ENCODE assay signal across 1 cellular context in the genomic region with DNA sequence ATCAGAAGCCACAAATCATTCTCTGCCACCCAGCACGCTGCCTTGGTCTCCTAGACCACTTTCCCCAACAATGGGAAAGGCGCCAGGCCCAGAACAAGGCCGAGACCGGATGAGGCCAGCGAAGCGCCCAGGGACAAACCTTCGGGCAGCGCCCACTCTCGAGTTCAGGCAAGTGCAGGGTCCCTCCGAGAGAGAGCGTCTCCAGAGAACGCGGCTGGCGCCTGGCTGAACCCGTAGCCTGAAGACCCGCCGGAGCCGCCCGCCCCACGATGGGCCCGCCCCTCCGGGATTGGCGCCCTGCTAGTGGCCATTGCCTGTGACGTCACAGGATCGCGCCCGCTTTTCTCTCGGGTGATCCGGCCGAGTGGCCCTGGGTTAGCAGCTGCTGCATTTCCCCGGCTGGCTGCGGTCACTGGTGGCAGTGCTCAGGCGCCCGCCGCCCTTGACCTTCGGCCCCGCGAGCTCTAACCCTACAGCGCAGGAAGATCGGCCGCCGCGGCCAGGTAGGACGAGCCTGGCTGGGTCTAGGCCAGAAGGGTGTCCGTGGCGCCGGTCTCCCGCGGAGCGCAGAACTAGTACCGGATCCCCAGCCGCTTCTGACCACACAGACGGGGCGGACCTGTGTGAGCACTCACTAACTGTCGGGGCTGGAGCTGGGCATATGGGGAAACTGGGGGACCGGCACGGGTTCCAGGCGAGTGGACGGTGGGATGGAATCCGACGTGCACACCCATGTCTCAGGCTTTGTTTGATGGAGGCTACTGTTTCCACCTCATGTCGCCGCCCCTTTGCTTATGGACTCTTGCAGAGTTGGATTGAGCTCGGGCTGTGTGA.
TF ChIP-seq lines count a peak whose summit lies in the region.

A gene with protein sequence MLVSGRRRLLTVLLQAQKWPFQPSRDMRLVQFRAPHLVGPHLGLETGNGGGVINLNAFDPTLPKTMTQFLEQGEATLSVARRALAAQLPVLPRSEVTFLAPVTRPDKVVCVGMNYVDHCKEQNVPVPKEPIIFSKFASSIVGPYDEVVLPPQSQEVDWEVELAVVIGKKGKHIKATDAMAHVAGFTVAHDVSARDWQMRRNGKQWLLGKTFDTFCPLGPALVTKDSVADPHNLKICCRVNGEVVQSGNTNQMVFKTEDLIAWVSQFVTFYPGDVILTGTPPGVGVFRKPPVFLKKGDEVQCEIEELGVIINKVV (plus strand): TSS at position 339 of the 834 bp plus-strand sequence. CDS start 2,851 bp downstream, outside the sequence.

TF ChIP-seq in HepG2, 621 proteins besides CTCF, POLR2A, EP300 and RAD21 (continued from another document and continues in another):
- peak; percentile 39; the same call in 1 of the 2 replicates for TF ChIP-seq ZNF451 (CRISPR knock-in tag; IDR thresholded peaks at IDR 0.05)
- TF ChIP-seq PPARG (CRISPR knock-in tag; conservative IDR thresholded peaks at IDR 0.05) = 0 out of 2 replicates have a peak, but pooled peaks have one; percentile 24
- TF ChIP-seq PCBP1 (IDR thresholded peaks at IDR 0.05; ENCODE audit: borderline replicate concordance, low read depth, low read length) = no peak
- TF ChIP-seq MIER3 (CRISPR knock-in tag; IDR thresholded peaks at IDR 0.05; ENCODE audit: borderline replicate concordance) = peak; percentile 70; the same call in 1 of the 2 replicates
- TF ChIP-seq ZNF136 (CRISPR knock-in tag; IDR thresholded peaks at IDR 0.05; ENCODE audit: low read depth) = 0 out of 2 replicates have a peak, but pooled peaks have one; percentile 47
- TF ChIP-seq ZNF879 (CRISPR knock-in tag; IDR thresholded peaks at IDR 0.05) = no peak
- peak; percentile 71; the same call in 1 of the 2 replicates for TF ChIP-seq ZNF816 (CRISPR knock-in tag; IDR thresholded peaks at IDR 0.05; ENCODE audit: borderline replicate concordance)
- TF ChIP-seq, protein P1, sequence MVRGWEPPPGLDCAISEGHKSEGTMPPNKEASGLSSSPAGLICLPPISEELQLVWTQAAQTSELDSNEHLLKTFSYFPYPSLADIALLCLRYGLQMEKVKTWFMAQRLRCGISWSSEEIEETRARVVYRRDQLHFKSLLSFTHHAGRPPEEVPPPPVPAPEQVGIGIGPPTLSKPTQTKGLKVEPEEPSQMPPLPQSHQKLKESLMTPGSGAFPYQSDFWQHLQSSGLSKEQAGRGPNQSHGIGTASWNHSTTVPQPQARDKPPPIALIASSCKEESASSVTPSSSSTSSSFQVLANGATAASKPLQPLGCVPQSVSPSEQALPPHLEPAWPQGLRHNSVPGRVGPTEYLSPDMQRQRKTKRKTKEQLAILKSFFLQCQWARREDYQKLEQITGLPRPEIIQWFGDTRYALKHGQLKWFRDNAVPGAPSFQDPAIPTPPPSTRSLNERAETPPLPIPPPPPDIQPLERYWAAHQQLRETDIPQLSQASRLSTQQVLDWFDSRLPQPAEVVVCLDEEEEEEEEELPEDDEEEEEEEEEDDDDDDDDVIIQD (CRISPR knock-in tag; IDR thresholded peaks at IDR 0.05; ENCODE audit: low read depth) = peak; percentile 54; the same call in 1 of the 2 replicates
- no peak for TF ChIP-seq AKAP8 (CRISPR knock-in tag; IDR thresholded peaks at IDR 0.05)
- TF ChIP-seq, protein P2, sequence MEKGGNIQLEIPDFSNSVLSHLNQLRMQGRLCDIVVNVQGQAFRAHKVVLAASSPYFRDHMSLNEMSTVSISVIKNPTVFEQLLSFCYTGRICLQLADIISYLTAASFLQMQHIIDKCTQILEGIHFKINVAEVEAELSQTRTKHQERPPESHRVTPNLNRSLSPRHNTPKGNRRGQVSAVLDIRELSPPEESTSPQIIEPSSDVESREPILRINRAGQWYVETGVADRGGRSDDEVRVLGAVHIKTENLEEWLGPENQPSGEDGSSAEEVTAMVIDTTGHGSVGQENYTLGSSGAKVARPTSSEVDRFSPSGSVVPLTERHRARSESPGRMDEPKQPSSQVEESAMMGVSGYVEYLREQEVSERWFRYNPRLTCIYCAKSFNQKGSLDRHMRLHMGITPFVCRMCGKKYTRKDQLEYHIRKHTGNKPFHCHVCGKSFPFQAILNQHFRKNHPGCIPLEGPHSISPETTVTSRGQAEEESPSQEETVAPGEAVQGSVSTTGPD (CRISPR knock-in tag; IDR thresholded peaks at IDR 0.05) = peak; percentile 69; the same call in 1 of the 2 replicates
- TF ChIP-seq GATAD2A (CRISPR knock-in tag; IDR thresholded peaks at IDR 0.05) = peak; percentile 95
- peak; percentile 20; the same call in 1 of the 2 replicates for TF ChIP-seq NFATC3 (CRISPR knock-in tag; IDR thresholded peaks at IDR 0.05)
- TF ChIP-seq CENPX (CRISPR knock-in tag; IDR thresholded peaks at IDR 0.05) = no peak
- no peak for TF ChIP-seq FIP1L1 (IDR thresholded peaks at IDR 0.05; ENCODE audit: borderline replicate concordance, insufficient read depth, low read depth, low read length)
- TF ChIP-seq ARNTL (CRISPR knock-in tag; IDR thresholded peaks at IDR 0.05) = peak; percentile 47; the same call in 1 of the 2 replicates
- peak; percentile 96 for TF ChIP-seq CREM (IDR thresholded peaks at IDR 0.05)
- TF ChIP-seq CREM (CRISPR knock-in tag; IDR thresholded peaks at IDR 0.05) = peak; percentile 88
- TF ChIP-seq TBP (CRISPR knock-in tag; IDR thresholded peaks at IDR 0.05) = no peak; the same call in 1 of the 2 replicates
- TF ChIP-seq FOXA3 (CRISPR knock-in tag; IDR thresholded peaks at IDR 0.05) = peak; percentile 46; the same call in 1 of the 2 replicates
- no peak for TF ChIP-seq SNRNP70 (IDR thresholded peaks at IDR 0.05; ENCODE audit: low read depth, low read length)
- TF ChIP-seq ZNF251 (CRISPR knock-in tag; IDR thresholded peaks at IDR 0.05) = no peak
- TF ChIP-seq, protein P3, sequence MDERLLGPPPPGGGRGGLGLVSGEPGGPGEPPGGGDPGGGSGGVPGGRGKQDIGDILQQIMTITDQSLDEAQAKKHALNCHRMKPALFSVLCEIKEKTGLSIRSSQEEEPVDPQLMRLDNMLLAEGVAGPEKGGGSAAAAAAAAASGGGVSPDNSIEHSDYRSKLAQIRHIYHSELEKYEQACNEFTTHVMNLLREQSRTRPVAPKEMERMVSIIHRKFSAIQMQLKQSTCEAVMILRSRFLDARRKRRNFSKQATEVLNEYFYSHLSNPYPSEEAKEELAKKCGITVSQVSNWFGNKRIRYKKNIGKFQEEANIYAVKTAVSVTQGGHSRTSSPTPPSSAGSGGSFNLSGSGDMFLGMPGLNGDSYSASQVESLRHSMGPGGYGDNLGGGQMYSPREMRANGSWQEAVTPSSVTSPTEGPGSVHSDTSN (CRISPR knock-in tag; IDR thresholded peaks at IDR 0.05) = no peak
- TF ChIP-seq ZNF562 (CRISPR knock-in tag; IDR thresholded peaks at IDR 0.05; ENCODE audit: borderline replicate concordance) = no peak
- peak; percentile 88; the same call in 1 of the 2 replicates for TF ChIP-seq ZNF484 (CRISPR knock-in tag; IDR thresholded peaks at IDR 0.05; ENCODE audit: borderline replicate concordance, low read depth)
- TF ChIP-seq NFE2L2 (IDR thresholded peaks at IDR 0.05; ENCODE audit: low read length) = no peak
- TF ChIP-seq SATB2 (CRISPR knock-in tag; IDR thresholded peaks at IDR 0.05) = no peak
- TF ChIP-seq FOXO1 (CRISPR knock-in tag; IDR thresholded peaks at IDR 0.05) = peak; percentile 56; the same call in 1 of the 2 replicates
- TF ChIP-seq SP1 (IDR thresholded peaks at IDR 0.05) = no peak
- peak; percentile 84 for TF ChIP-seq SP1 (CRISPR knock-in tag; IDR thresholded peaks at IDR 0.05)
- TF ChIP-seq MEIS1 (CRISPR knock-in tag; IDR thresholded peaks at IDR 0.05; ENCODE audit: borderline replicate concordance) = peak; percentile 77
- TF ChIP-seq GATAD1 (CRISPR knock-in tag; IDR thresholded peaks at IDR 0.05) = peak; percentile 95
- TF ChIP-seq KLF12 (CRISPR knock-in tag; IDR thresholded peaks at IDR 0.05; ENCODE audit: borderline replicate concordance) = peak; percentile 56; the same call in 1 of the 2 replicates
- TF ChIP-seq, protein P4, sequence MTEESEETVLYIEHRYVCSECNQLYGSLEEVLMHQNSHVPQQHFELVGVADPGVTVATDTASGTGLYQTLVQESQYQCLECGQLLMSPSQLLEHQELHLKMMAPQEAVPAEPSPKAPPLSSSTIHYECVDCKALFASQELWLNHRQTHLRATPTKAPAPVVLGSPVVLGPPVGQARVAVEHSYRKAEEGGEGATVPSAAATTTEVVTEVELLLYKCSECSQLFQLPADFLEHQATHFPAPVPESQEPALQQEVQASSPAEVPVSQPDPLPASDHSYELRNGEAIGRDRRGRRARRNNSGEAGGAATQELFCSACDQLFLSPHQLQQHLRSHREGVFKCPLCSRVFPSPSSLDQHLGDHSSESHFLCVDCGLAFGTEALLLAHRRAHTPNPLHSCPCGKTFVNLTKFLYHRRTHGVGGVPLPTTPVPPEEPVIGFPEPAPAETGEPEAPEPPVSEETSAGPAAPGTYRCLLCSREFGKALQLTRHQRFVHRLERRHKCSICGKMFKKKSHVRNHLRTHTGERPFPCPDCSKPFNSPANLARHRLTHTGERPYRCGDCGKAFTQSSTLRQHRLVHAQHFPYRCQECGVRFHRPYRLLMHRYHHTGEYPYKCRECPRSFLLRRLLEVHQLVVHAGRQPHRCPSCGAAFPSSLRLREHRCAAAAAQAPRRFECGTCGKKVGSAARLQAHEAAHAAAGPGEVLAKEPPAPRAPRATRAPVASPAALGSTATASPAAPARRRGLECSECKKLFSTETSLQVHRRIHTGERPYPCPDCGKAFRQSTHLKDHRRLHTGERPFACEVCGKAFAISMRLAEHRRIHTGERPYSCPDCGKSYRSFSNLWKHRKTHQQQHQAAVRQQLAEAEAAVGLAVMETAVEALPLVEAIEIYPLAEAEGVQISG (CRISPR knock-in tag; IDR thresholded peaks at IDR 0.05) = no peak; the same call in none of the 2 replicates
- no peak for TF ChIP-seq CENPT (CRISPR knock-in tag; IDR thresholded peaks at IDR 0.05; ENCODE audit: low read depth)
- TF ChIP-seq, protein P5, sequence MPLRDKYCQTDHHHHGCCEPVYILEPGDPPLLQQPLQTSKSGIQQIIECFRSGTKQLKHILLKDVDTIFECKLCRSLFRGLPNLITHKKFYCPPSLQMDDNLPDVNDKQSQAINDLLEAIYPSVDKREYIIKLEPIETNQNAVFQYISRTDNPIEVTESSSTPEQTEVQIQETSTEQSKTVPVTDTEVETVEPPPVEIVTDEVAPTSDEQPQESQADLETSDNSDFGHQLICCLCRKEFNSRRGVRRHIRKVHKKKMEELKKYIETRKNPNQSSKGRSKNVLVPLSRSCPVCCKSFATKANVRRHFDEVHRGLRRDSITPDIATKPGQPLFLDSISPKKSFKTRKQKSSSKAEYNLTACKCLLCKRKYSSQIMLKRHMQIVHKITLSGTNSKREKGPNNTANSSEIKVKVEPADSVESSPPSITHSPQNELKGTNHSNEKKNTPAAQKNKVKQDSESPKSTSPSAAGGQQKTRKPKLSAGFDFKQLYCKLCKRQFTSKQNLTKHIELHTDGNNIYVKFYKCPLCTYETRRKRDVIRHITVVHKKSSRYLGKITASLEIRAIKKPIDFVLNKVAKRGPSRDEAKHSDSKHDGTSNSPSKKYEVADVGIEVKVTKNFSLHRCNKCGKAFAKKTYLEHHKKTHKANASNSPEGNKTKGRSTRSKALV (CRISPR knock-in tag; IDR thresholded peaks at IDR 0.05) = no peak
- TF ChIP-seq, protein P6, sequence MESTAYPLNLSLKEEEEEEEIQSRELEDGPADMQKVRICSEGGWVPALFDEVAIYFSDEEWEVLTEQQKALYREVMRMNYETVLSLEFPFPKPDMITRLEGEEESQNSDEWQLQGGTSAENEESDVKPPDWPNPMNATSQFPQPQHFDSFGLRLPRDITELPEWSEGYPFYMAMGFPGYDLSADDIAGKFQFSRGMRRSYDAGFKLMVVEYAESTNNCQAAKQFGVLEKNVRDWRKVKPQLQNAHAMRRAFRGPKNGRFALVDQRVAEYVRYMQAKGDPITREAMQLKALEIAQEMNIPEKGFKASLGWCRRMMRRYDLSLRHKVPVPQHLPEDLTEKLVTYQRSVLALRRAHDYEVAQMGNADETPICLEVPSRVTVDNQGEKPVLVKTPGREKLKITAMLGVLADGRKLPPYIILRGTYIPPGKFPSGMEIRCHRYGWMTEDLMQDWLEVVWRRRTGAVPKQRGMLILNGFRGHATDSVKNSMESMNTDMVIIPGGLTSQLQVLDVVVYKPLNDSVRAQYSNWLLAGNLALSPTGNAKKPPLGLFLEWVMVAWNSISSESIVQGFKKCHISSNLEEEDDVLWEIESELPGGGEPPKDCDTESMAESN (CRISPR knock-in tag; conservative IDR thresholded peaks at IDR 0.05) = peak; percentile 71
- peak; percentile 90 for TF ChIP-seq ZNF788 (CRISPR knock-in tag; IDR thresholded peaks at IDR 0.05; ENCODE audit: borderline replicate concordance)
- peak; percentile 71; the same call in 1 of the 2 replicates for TF ChIP-seq ZNF790 (CRISPR knock-in tag; IDR thresholded peaks at IDR 0.05; ENCODE audit: borderline replicate concordance)
- peak in 1 of 2 experiments; percentile 61; a peak in 2 of 4 replicates for TF ChIP-seq KLF16 (CRISPR knock-in tag; IDR thresholded peaks at IDR 0.05)
- 0 out of 2 replicates have a peak, but pooled peaks have one; percentile 64 for TF ChIP-seq ZNF121 (CRISPR knock-in tag; IDR thresholded peaks at IDR 0.05)
- TF ChIP-seq POGZ (CRISPR knock-in tag; IDR thresholded peaks at IDR 0.05) = peak; percentile 91
- peak; percentile 46 for TF ChIP-seq RFXAP (CRISPR knock-in tag; IDR thresholded peaks at IDR 0.05; ENCODE audit: borderline replicate concordance)
- peak; percentile 61 for TF ChIP-seq ZNF883 (CRISPR knock-in tag; IDR thresholded peaks at IDR 0.05; ENCODE audit: not compliant biosample characterization)
- TF ChIP-seq SNAI1 (CRISPR knock-in tag; IDR thresholded peaks at IDR 0.05; ENCODE audit: borderline replicate concordance) = peak; percentile 91; the same call in 1 of the 2 replicates
- peak; percentile 54; the same call in 1 of the 2 replicates for TF ChIP-seq SMAD3 (CRISPR knock-in tag; IDR thresholded peaks at IDR 0.05)
- 0 out of 2 replicates have a peak, but pooled peaks have one; percentile 67 for TF ChIP-seq ZNF546 (CRISPR knock-in tag; conservative IDR thresholded peaks at IDR 0.05)
